10 cellular contexts compared by ENCODE assay signal in genomic region chr7:36116347-36117200, GRCh38. TPM values are rescaled to one million over a fixed set of nuclear protein-coding genes. Genes with fewer than 3 reads are reported as not detected.
A peak's percentile ranks its signal among the peaks of the same experiment; 100 is the strongest.
DNase-seq lines count a peak whose midpoint lies in the region; ATAC-seq and TF ChIP-seq lines count a peak whose summit lies in the region.
"Had no signal": no experiment of that assay in that cellular context is flagged by ENCODE, and none has a peak within 500 bp of the region (broad histone marks: within the 10 kb centered on the region; RNA-seq: fewer than 3 reads in every experiment).

No MANE protein-coding gene starts in this region.

- peaks cover 2 to 22% of the 10 kb centered on the region in 2 donors for H3K4me1 Mint-ChIP-seq in natural killer cell treated with Interleukin-12 subunit alpha and Interleukin-12 subunit beta and Interleukin-15 and Interleukin-18, amount 100 ng/mL, for 72 hours (ENCODE audit: low read depth in 2 of 2)
- no peaks in the 10 kb centered on the region for H3K4me1 Mint-ChIP-seq in natural killer cell
- peaks cover 29% of the 10 kb centered on the region for H3K4me1 Mint-ChIP-seq in activated T-helper 17 cell treated with anti-CD3 and anti-CD28 coated beads, Interleukin-2, amount 50 U/mL, for 72 hours

- CTCF ChIA-PET in GM10248 (lab: Yijun Ruan, JAX) = interaction anchor here (0.9 to 1.2 kb wide), 3 partner anchors 10 to 61 kb away, joined by 3 to 5 read pairs (median 3); no protein-coding TSS in a partner anchor

- peak overlapping the region; percentile 47 for H3K4me3 Mint-ChIP-seq in natural killer cell treated with Interleukin-12 subunit alpha and Interleukin-12 subunit beta and Interleukin-15 and Interleukin-18, amount 100 ng/mL, for 72 hours
- H3K4me3 Mint-ChIP-seq in natural killer cell = no peak overlapping the region
- peak overlapping the region; percentile 57 for H3K4me3 Mint-ChIP-seq in activated T-helper 17 cell treated with anti-CD3 and anti-CD28 coated beads, Interleukin-2, amount 50 U/mL, for 72 hours
- H3K4me3 Mint-ChIP-seq: CD8-positive, alpha-beta T cell had no signal

- H3K27ac Mint-ChIP-seq in natural killer cell treated with Interleukin-12 subunit alpha and Interleukin-12 subunit beta and Interleukin-15 and Interleukin-18, amount 100 ng/mL, for 72 hours = peak overlapping the region in 1 of 2 donors; percentile 7
- H3K27ac Mint-ChIP-seq in natural killer cell = no peak overlapping the region
- peak overlapping the region; percentile 1 for H3K27ac Mint-ChIP-seq in activated T-helper 17 cell treated with anti-CD3 and anti-CD28 coated beads, Interleukin-2, amount 50 U/mL, for 72 hours
- H3K27ac Mint-ChIP-seq: CD8-positive, alpha-beta T cell had no signal

- peaks cover 6% of the 10 kb centered on the region for H3K36me3 Mint-ChIP-seq in natural killer cell treated with Interleukin-12 subunit alpha and Interleukin-12 subunit beta and Interleukin-15 and Interleukin-18, amount 100 ng/mL, for 72 hours
- H3K36me3 Mint-ChIP-seq in natural killer cell = no peaks in the 10 kb centered on the region
- no peaks in the 10 kb centered on the region for H3K36me3 Mint-ChIP-seq in activated T-helper 17 cell treated with anti-CD3 and anti-CD28 coated beads, Interleukin-2, amount 50 U/mL, for 72 hours (ENCODE audit: low read depth)
- H3K36me3 Mint-ChIP-seq: CD8-positive, alpha-beta T cell had no signal

- POLR2A ChIA-PET in GM10248 (lab: Yijun Ruan, JAX) = no interaction called here

- DNase-seq in natural killer cell treated with Interleukin-12 subunit alpha and Interleukin-12 subunit beta and Interleukin-15 and Interleukin-18, amount 100 ng/mL, for 72 hours (ENCODE audit: low spot score) = no peak
- DNase-seq in natural killer cell (no peak), kidney glomerular epithelial cell (lab: John Stamatoyannopoulos, UW) (peak; percentile 19), DMS153 (lab: John Stamatoyannopoulos, UW) (no peak), GM10248 (ENCODE audit: extremely low spot score) (no peak)
- DNase-seq in activated naive CD4-positive, alpha-beta T cell treated with Interleukin-2 at 50 U/mL for 16 hours = no peak
- DNase-seq: CD8-positive, alpha-beta T cell; cerebellar nuclear complex had no signal

- intact Hi-C loops in natural killer cell (cut with micrococcal nuclease) = no loop called here

- peaks cover 33 to 36% of the 10 kb centered on the region in 2 donors for H3K27me3 Mint-ChIP-seq in natural killer cell treated with Interleukin-12 subunit alpha and Interleukin-12 subunit beta and Interleukin-15 and Interleukin-18, amount 100 ng/mL, for 72 hours
- peaks cover 12 to 27% of the 10 kb centered on the region in 2 donors for H3K27me3 Mint-ChIP-seq in natural killer cell (ENCODE audit: low read depth in 2 of 2)
- peaks cover 3% of the 10 kb centered on the region for H3K27me3 Mint-ChIP-seq in activated T-helper 17 cell treated with anti-CD3 and anti-CD28 coated beads, Interleukin-2, amount 50 U/mL, for 72 hours

- ATAC-seq in natural killer cell treated with Interleukin-12 subunit alpha and Interleukin-12 subunit beta and Interleukin-15 and Interleukin-18, amount 100 ng/mL, for 72 hours = no peak
- ATAC-seq in natural killer cell (no peak), HG03521 (IDR thresholded peaks at IDR 0.05; ENCODE audit: unreplicated experiment) (no peak)
- ATAC-seq in activated T-helper 17 cell treated with anti-CD3 and anti-CD28 coated beads, Interleukin-2, amount 50 U/mL, for 72 hours (replicated peaks) = peak; percentile 25
- ATAC-seq: CD8-positive, alpha-beta T cell had no signal

- TF ChIP-seq CTCF in natural killer cell (IDR thresholded peaks at IDR 0.05) (no peak), GM10248 (IDR thresholded peaks at IDR 0.05; ENCODE audit: control extremely low read depth, extremely low read depth, low read depth, missing control alignments) (no peak)

- H3K9me3 Mint-ChIP-seq in natural killer cell treated with Interleukin-12 subunit alpha and Interleukin-12 subunit beta and Interleukin-15 and Interleukin-18, amount 100 ng/mL, for 72 hours = no peaks in the 10 kb centered on the region
- no peaks in the 10 kb centered on the region for H3K9me3 Mint-ChIP-seq in natural killer cell
- H3K9me3 Mint-ChIP-seq in activated T-helper 17 cell treated with anti-CD3 and anti-CD28 coated beads, Interleukin-2, amount 50 U/mL, for 72 hours = peaks cover 6% of the 10 kb centered on the region

RNA-seq across cellular contexts. Expression of gene EEPD1, which starts 36.5 kb away (rescaled TPM):
- total RNA-seq in natural killer cell treated with Interleukin-12 subunit alpha and Interleukin-12 subunit beta and Interleukin-15 and Interleukin-18, amount 100 ng/mL, for 72 hours = 1 to 10 TPM in 1 of 2 donors, under 1 TPM in 1; 0.26 to 1.5 TPM
- 1 to 10 TPM in 2 of 3 donors, under 1 TPM in 1; 0.45 to 4.9 (median 1.4) TPM for total RNA-seq in natural killer cell
- 1 to 10 TPM in 1 of 2 donors, under 1 TPM in 1; 0.95 to 5.1 TPM for total RNA-seq in activated T-helper 17 cell treated with anti-CD3 and anti-CD28 coated beads, Interleukin-2, amount 50 U/mL, for 72 hours
